In the genomic region with DNA sequence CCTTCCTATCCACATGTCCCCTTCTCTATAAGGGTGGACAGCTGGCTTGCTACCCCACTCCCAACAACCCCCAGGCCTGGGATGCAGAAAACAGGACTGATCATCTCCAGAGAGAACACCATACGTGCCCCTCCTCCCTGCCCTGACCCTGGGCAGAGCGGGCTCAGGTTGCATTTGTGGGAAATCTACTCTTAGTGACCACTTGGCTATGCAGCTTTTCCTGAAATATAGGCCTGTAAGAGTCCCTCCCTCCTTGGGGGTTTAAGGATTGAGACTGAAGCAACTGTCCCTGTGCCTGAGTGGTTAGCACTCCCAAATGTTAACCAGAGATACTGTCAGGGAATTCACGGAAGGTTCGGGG, we compare ENCODE assay signal across 14 cellular contexts. TPM values are rescaled to one million over a fixed set of nuclear protein-coding genes. Genes with fewer than 3 reads are reported as not detected.
A peak's percentile ranks its signal among the peaks of the same experiment; 100 is the strongest.
DNase-seq lines count a peak whose midpoint lies in the region; ATAC-seq, FAIRE-seq and TF ChIP-seq lines count a peak whose summit lies in the region.
"Had no signal": no experiment of that assay in that cellular context is flagged by ENCODE, and none has a peak within 500 bp of the region (broad histone marks: within the 10 kb centered on the region; RNA-seq: fewer than 3 reads in every experiment).

No MANE protein-coding gene starts in this region.

- H3K27ac Mint-ChIP-seq in IgD-negative memory B cell: peak overlapping the region in 2 of 3 donors; percentile 32 to 58
- H3K27ac Mint-ChIP-seq in dendritic cell treated with granulocyte-macrophage colony-stimulating factor and Interleukin-4, amounts not matched to agents 40 ng/mL and 50 ng/mL, for 4 days: peak overlapping the region; percentile 73

- H3K36me3 ChIP-seq in BLaER1: no peaks in the 10 kb centered on the region
- no peaks in the 10 kb centered on the region for H3K36me3 ChIP-seq in suprapubic skin
- H3K36me3 ChIP-seq: left ventricle myocardium inferior had no signal

- WGBS in suprapubic skin: 93% methylated on average over 3 of the region's 4 CpGs

- H3K27ac ChIP-seq in BLaER1 (no peak overlapping the region), suprapubic skin (no peak overlapping the region)
- H3K27ac ChIP-seq: left ventricle myocardium inferior had no signal

- peaks cover 0 to 4% (median 2%) of the 10 kb centered on the region in 3 donors for H3K4me1 Mint-ChIP-seq in IgD-negative memory B cell
- H3K4me1 Mint-ChIP-seq in dendritic cell treated with granulocyte-macrophage colony-stimulating factor and Interleukin-4, amounts not matched to agents 40 ng/mL and 50 ng/mL, for 4 days (ENCODE audit: low read depth): peaks cover 51% of the 10 kb centered on the region

- no peak for FAIRE-seq in urothelium cell line (lab: Jason Lieb, UNC)
- FAIRE-seq: endometrium had no signal

- H3K4me2 ChIP-seq in BLaER1: peak overlapping the region; percentile 54

- no peak for DNase-seq in NCI-H345 (lab: John Stamatoyannopoulos, UW)
- DNase-seq in suprapubic skin (ENCODE audit: low spot score in 2 of 2): no peak
- no peak for DNase-seq in urothelium cell line (ENCODE audit: low spot score)
- DNase-seq: GOT3, NCI-H2029 treated with DMSO at 0.1 percent for 48 hours, nucleus accumbens had no signal

- H3K9me3 Mint-ChIP-seq in IgD-negative memory B cell: no peaks in the 10 kb centered on the region
- no peaks in the 10 kb centered on the region for H3K9me3 Mint-ChIP-seq in dendritic cell treated with granulocyte-macrophage colony-stimulating factor and Interleukin-4, amounts not matched to agents 40 ng/mL and 50 ng/mL, for 4 days

- TF ChIP-seq EP300 in suprapubic skin (IDR thresholded peaks at IDR 0.05): no peak

- H3K4me3 ChIP-seq in BLaER1 (no peak overlapping the region), suprapubic skin (no peak overlapping the region)
- H3K4me3 ChIP-seq: left ventricle myocardium inferior had no signal

- intact Hi-C loops in dendritic cell treated with granulocyte-macrophage colony-stimulating factor and Interleukin-4, amounts not matched to agents 40 ng/mL and 50 ng/mL, for 4 days (cut with micrococcal nuclease): no loop called here

- H3K27me3 ChIP-seq in BLaER1 (no peaks in the 10 kb centered on the region), suprapubic skin (no peaks in the 10 kb centered on the region)

- ATAC-seq in GM19035 (IDR thresholded peaks at IDR 0.05; ENCODE audit: unreplicated experiment) (peak; percentile 12), HG03139 (IDR thresholded peaks at IDR 0.05; ENCODE audit: unreplicated experiment) (no peak)

- no peak overlapping the region for H3K4me3 Mint-ChIP-seq in IgD-negative memory B cell
- no peak overlapping the region for H3K4me3 Mint-ChIP-seq in dendritic cell treated with granulocyte-macrophage colony-stimulating factor and Interleukin-4, amounts not matched to agents 40 ng/mL and 50 ng/mL, for 4 days

- no peaks in the 10 kb centered on the region for H3K36me3 Mint-ChIP-seq in IgD-negative memory B cell
- no peaks in the 10 kb centered on the region for H3K36me3 Mint-ChIP-seq in dendritic cell treated with granulocyte-macrophage colony-stimulating factor and Interleukin-4, amounts not matched to agents 40 ng/mL and 50 ng/mL, for 4 days (ENCODE audit: low read depth)

- H3K4me1 ChIP-seq in BLaER1 (peaks cover 36% of the 10 kb centered on the region), suprapubic skin (peaks cover 15% of the 10 kb centered on the region)
- H3K4me1 ChIP-seq: left ventricle myocardium inferior had no signal

- TF ChIP-seq CTCF in suprapubic skin (IDR thresholded peaks at IDR 0.05): no peak

- H3K9ac ChIP-seq in BLaER1: no peak overlapping the region

- no peaks in the 10 kb centered on the region for H3K27me3 Mint-ChIP-seq in IgD-negative memory B cell
- H3K27me3 Mint-ChIP-seq in dendritic cell treated with granulocyte-macrophage colony-stimulating factor and Interleukin-4, amounts not matched to agents 40 ng/mL and 50 ng/mL, for 4 days: peaks cover 2% of the 10 kb centered on the region

- TF ChIP-seq POLR2A in suprapubic skin (IDR thresholded peaks at IDR 0.05): no peak

- H3K9me3 ChIP-seq in BLaER1: no peaks in the 10 kb centered on the region
- H3K9me3 ChIP-seq in suprapubic skin: no peaks in the 10 kb centered on the region
- H3K9me3 ChIP-seq: left ventricle myocardium inferior had no signal

- no peaks in the 10 kb centered on the region for H4K20me1 ChIP-seq in BLaER1

RNA-seq across cellular contexts. Expression of a gene that starts 11.7 kb away (rescaled TPM):
- not detected for polyA plus RNA-seq in IgD-negative memory B cell
- total RNA-seq in suprapubic skin: not detected
- total RNA-seq: glomerular endothelial cell, left ventricle myocardium inferior had no signal

RNA-seq across cellular contexts. Expression of a gene that starts 26.6 kb away (rescaled TPM):
- polyA plus RNA-seq in IgD-negative memory B cell: 1.7 TPM
- 100 to 1,000 TPM in 1 of 4 donors, 10 to 100 TPM in 3; 27.9 to 126 (median 41.5) TPM for total RNA-seq in suprapubic skin

RNA-seq across cellular contexts. Expression of a gene that starts 27.1 kb away (rescaled TPM):
- 5.7 TPM for polyA plus RNA-seq in IgD-negative memory B cell
- total RNA-seq in suprapubic skin: 1 to 10 TPM; 2.0 to 8.5 (median 6.5) TPM

RNA-seq across cellular contexts. Expression of a gene that starts 45.1 kb away (rescaled TPM):
- polyA plus RNA-seq in IgD-negative memory B cell: 62.1 TPM
- 10 to 100 TPM; 55.1 to 82.5 (median 55.8) TPM for total RNA-seq in suprapubic skin
